ENCODE assay signal across 1 cellular context in the genomic region with DNA sequence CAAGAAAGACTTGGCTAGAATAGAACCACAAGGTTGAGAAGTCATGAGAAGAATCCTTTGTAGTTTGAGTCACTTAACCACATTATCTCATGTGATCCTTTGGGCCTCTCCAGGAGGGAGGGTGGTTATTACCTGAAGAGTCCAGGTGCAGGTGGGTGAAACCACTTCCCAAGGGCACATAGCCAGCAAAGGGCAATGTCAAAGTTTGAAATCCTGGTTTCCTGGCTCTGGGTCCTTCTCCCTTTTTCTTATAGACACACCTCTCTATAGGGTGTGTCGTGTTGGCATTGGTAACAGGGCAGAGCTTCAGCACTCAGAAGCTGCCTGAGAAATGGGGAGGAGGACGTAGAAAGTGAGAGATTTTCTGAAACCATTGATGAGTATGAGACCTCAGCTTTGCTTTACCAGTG.
TF ChIP-seq lines count a peak whose summit lies in the region.

No MANE protein-coding gene starts in this region.

TF ChIP-seq in IMR-90, 13 proteins besides CTCF, POLR2A, EP300 and RAD21 (continued from another document):
- TF ChIP-seq, protein P1, sequence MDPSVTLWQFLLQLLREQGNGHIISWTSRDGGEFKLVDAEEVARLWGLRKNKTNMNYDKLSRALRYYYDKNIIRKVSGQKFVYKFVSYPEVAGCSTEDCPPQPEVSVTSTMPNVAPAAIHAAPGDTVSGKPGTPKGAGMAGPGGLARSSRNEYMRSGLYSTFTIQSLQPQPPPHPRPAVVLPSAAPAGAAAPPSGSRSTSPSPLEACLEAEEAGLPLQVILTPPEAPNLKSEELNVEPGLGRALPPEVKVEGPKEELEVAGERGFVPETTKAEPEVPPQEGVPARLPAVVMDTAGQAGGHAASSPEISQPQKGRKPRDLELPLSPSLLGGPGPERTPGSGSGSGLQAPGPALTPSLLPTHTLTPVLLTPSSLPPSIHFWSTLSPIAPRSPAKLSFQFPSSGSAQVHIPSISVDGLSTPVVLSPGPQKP (IDR thresholded peaks at IDR 0.05; ENCODE audit: borderline replicate concordance, low read depth, low read length), result no peak
- TF ChIP-seq SMC3 (IDR thresholded peaks at IDR 0.05; ENCODE audit: low read depth, low read length) (no peak), BHLHE40 (IDR thresholded peaks at IDR 0.05; ENCODE audit: low read depth, low read length) (no peak), MAFK (IDR thresholded peaks at IDR 0.05; ENCODE audit: low read depth, low read length) (no peak), CEBPB (IDR thresholded peaks at IDR 0.05; ENCODE audit: low read depth, low read length) (no peak), MXI1 (IDR thresholded peaks at IDR 0.05; ENCODE audit: borderline replicate concordance, low read depth, low read length) (no peak)
- TF ChIP-seq, protein P2, sequence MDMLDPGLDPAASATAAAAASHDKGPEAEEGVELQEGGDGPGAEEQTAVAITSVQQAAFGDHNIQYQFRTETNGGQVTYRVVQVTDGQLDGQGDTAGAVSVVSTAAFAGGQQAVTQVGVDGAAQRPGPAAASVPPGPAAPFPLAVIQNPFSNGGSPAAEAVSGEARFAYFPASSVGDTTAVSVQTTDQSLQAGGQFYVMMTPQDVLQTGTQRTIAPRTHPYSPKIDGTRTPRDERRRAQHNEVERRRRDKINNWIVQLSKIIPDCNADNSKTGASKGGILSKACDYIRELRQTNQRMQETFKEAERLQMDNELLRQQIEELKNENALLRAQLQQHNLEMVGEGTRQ (IDR thresholded peaks at IDR 0.05; ENCODE audit: low read depth, low read length), result no peak
